1 cellular context compared by ENCODE assay signal in the genomic region with DNA sequence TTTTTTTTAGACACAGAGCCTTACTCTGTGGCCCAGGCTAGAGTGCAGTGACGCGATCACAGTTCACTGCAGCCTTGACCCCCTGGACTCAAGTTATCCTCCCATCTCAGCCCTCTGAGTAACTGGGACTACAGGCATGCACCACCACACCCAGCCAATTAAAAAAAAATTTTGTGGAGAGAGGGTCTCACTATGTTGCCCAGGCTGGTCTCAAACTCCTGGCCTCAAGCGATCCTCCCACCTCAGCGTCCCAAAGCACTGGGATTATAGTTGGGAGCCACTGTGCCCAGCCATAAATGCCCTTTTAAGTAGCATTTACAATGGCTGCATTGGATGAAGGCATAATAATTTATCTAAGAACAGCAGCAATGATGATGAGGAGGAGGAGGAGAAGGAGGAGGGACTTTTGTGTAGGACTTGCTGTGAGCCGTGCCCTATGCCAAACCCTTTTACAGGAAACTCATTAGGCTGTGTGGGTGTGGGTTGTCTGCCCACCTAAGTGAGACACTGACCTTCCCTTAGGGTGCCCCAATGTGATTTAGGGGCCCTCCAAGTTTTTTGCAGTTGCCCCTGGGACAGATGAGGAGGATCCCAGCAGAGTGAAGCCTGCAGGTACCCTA.
TF ChIP-seq lines count a peak whose summit lies in the region.

No MANE protein-coding gene starts in this region.

TF ChIP-seq in neural cell, 6 proteins besides CTCF, POLR2A, EP300 and RAD21 (continued from another document):
- TF ChIP-seq, protein P1, sequence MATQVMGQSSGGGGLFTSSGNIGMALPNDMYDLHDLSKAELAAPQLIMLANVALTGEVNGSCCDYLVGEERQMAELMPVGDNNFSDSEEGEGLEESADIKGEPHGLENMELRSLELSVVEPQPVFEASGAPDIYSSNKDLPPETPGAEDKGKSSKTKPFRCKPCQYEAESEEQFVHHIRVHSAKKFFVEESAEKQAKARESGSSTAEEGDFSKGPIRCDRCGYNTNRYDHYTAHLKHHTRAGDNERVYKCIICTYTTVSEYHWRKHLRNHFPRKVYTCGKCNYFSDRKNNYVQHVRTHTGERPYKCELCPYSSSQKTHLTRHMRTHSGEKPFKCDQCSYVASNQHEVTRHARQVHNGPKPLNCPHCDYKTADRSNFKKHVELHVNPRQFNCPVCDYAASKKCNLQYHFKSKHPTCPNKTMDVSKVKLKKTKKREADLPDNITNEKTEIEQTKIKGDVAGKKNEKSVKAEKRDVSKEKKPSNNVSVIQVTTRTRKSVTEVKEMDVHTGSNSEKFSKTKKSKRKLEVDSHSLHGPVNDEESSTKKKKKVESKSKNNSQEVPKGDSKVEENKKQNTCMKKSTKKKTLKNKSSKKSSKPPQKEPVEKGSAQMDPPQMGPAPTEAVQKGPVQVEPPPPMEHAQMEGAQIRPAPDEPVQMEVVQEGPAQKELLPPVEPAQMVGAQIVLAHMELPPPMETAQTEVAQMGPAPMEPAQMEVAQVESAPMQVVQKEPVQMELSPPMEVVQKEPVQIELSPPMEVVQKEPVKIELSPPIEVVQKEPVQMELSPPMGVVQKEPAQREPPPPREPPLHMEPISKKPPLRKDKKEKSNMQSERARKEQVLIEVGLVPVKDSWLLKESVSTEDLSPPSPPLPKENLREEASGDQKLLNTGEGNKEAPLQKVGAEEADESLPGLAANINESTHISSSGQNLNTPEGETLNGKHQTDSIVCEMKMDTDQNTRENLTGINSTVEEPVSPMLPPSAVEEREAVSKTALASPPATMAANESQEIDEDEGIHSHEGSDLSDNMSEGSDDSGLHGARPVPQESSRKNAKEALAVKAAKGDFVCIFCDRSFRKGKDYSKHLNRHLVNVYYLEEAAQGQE (IDR thresholded peaks at IDR 0.05; ENCODE audit: borderline replicate concordance): no peak
- TF ChIP-seq MXI1 (conservative IDR thresholded peaks at IDR 0.05; ENCODE audit: poor library complexity, severe bottlenecking) (no peak), POLR2AphosphoS5 (IDR thresholded peaks at IDR 0.05) (no peak), EZH2 (IDR thresholded peaks at IDR 0.05; ENCODE audit: borderline replicate concordance, insufficient read depth, low read length, poor library complexity, severe bottlenecking) (no peak)
